ENCODE assay signal across 8 cellular contexts in genomic region chr10:1048732-1049424, GRCh38. TPM values are rescaled to one million over a fixed set of nuclear protein-coding genes. Genes with fewer than 3 reads are reported as not detected.
DNase-seq lines count a peak whose midpoint lies in the region; ATAC-seq, FAIRE-seq and TF ChIP-seq lines count a peak whose summit lies in the region.

IDI1 (minus strand) TSS chr10:1049119; CDS start chr10:1049003, 116 bp downstream.

- intact Hi-C loops in esophagus muscularis mucosa (cut with DNase I), result no loop called here

- DNase-seq in GM23248 (peak; percentile 100), Karpas-422 (peak; percentile 100), RCC 7860 (ENCODE audit: low spot score) (peak; percentile 96), esophagus muscularis mucosa (ENCODE audit: extremely low spot score) (peak; percentile 99)
- DNase-seq in activated T-cell treated with anti-CD3 and anti-CD28 coated beads, Interleukin-2, amount 50 U/mL, for 72 hours, result peak; percentile 97 to 98
- DNase-seq in stimulated activated CD8-positive, alpha-beta memory T cell treated with anti-CD3 and anti-CD28 coated beads, Interleukin-7, amount 100 ng/mL, for 24 hours (ENCODE audit: low read depth), result peak; percentile 86

- H3K9me3 Mint-ChIP-seq in activated T-cell treated with anti-CD3 and anti-CD28 coated beads, Interleukin-2, amount 50 U/mL, for 72 hours, result no peaks in the 10 kb centered on the region

- H3K9me3 ChIP-seq in DOHH2 (ENCODE audit: control insufficient read depth, insufficient read depth, low read length), result no peaks in the 10 kb centered on the region
- no peaks in the 10 kb centered on the region for H3K9me3 ChIP-seq in GM23248 (ENCODE audit: low read depth)
- H3K9me3 ChIP-seq in Karpas-422 (ENCODE audit: low read length), result no peaks in the 10 kb centered on the region
- no peaks in the 10 kb centered on the region for H3K9me3 ChIP-seq in esophagus muscularis mucosa
- no peaks in the 10 kb centered on the region for H3K9me3 ChIP-seq in muscle layer of duodenum (ENCODE audit: control insufficient read depth in 1 of 2, low read length in 2 of 2)

- H3K4me1 ChIP-seq in DOHH2 (ENCODE audit: control insufficient read depth, low read length) (peaks cover 65% of the 10 kb centered on the region), GM23248 (ENCODE audit: insufficient read depth) (peaks cover 21% of the 10 kb centered on the region), Karpas-422 (ENCODE audit: low read length) (peaks cover 57% of the 10 kb centered on the region), esophagus muscularis mucosa (peaks cover 35 to 65% (median 50%) of the 10 kb centered on the region in 4 donors), muscle layer of duodenum (ENCODE audit: control insufficient read depth in 1 of 2, insufficient read depth in 2 of 2, low read length in 2 of 2) (peaks cover 4 to 24% of the 10 kb centered on the region in 2 donors)

- 1% methylated on average over 71 to 72 of the region's 83 CpGs for WGBS in GM23248 (ENCODE audit: low coverage in 1 of 2, low lambda C conversion rate in 2 of 2, missing lambda C conversion rate in 2 of 2), 2 experiments
- WGBS in esophagus muscularis mucosa, result 0% methylated on average over 5 of the region's 83 CpGs

- H3K4me3 Mint-ChIP-seq in activated T-cell treated with anti-CD3 and anti-CD28 coated beads, Interleukin-2, amount 50 U/mL, for 72 hours, result peak within 1 kb of the TSS; percentile 87 to 99

- peak within 1 kb of the TSS; percentile 87 for H3K4me3 ChIP-seq in DOHH2 (ENCODE audit: low read length)
- H3K4me3 ChIP-seq in GM23248, result peak within 1 kb of the TSS; percentile 91
- peak within 1 kb of the TSS; percentile 98 for H3K4me3 ChIP-seq in Karpas-422 (ENCODE audit: low read length)
- H3K4me3 ChIP-seq in esophagus muscularis mucosa, result peak within 1 kb of the TSS; percentile 69 to 83 (median 78)
- H3K4me3 ChIP-seq in muscle layer of duodenum (ENCODE audit: low read depth in 1 of 2, low read length in 2 of 2), result peak within 1 kb of the TSS; percentile 80 to 87

- TF ChIP-seq CTCF in DOHH2 (IDR thresholded peaks at IDR 0.05; ENCODE audit: low read depth, low read length, poor library complexity, severe bottlenecking), result no peak
- no peak for TF ChIP-seq CTCF in esophagus muscularis mucosa (IDR thresholded peaks at IDR 0.05)

- ATAC-seq in activated T-cell treated with anti-CD3 and anti-CD28 coated beads, Interleukin-2, amount 50 U/mL, for 72 hours (replicated peaks in 1 of 2), result peak; percentile 84 to 86

- H4K20me1 ChIP-seq in DOHH2 (ENCODE audit: control insufficient read depth, insufficient read depth, low read depth, low read length) (peaks cover 40% of the 10 kb centered on the region), GM23248 (ENCODE audit: insufficient read depth) (no peaks in the 10 kb centered on the region; the same call in 1 of the 2 replicates), Karpas-422 (ENCODE audit: insufficient read depth, low read depth, low read length) (peaks cover 33% of the 10 kb centered on the region)

- peaks cover 58% of the 10 kb centered on the region for H3F3A ChIP-seq in DOHH2 (ENCODE audit: control insufficient read depth, insufficient read depth)
- H3F3A ChIP-seq in GM23248 (ENCODE audit: insufficient read depth), result peaks cover 22% of the 10 kb centered on the region

- peak; percentile 80 for TF ChIP-seq POLR2A in esophagus muscularis mucosa (IDR thresholded peaks at IDR 0.05; ENCODE audit: low read depth)

- H2AFZ ChIP-seq in GM23248 (peak within 1 kb of the TSS; percentile 78), Karpas-422 (ENCODE audit: low read length) (no peak within 1 kb of the TSS)

- TF ChIP-seq EP300 in esophagus muscularis mucosa (IDR thresholded peaks at IDR 0.05), result no peak

- no peaks in the 10 kb centered on the region for H3K27me3 ChIP-seq in DOHH2 (ENCODE audit: control insufficient read depth, low read length)
- H3K27me3 ChIP-seq in GM23248 (replicated peaks; ENCODE audit: insufficient read depth), result no peaks in the 10 kb centered on the region
- no peaks in the 10 kb centered on the region for H3K27me3 ChIP-seq in Karpas-422 (ENCODE audit: low read length)
- no peaks in the 10 kb centered on the region for H3K27me3 ChIP-seq in esophagus muscularis mucosa
- no peaks in the 10 kb centered on the region for H3K27me3 ChIP-seq in muscle layer of duodenum (ENCODE audit: low read depth, low read length)

- H3K36me3 ChIP-seq in DOHH2 (ENCODE audit: control insufficient read depth, low read length) (peaks cover 80% of the 10 kb centered on the region), GM23248 (ENCODE audit: low read depth) (0 out of 2 replicates have a peak, but pooled peaks cover 9% of the 10 kb centered on the region), Karpas-422 (ENCODE audit: insufficient read depth, low read length) (peaks cover 36% of the 10 kb centered on the region), esophagus muscularis mucosa (peaks cover 0 to 28% (median 22%) of the 10 kb centered on the region in 4 donors), muscle layer of duodenum (ENCODE audit: control insufficient read depth in 1 of 2, insufficient read depth in 2 of 2, low read length in 2 of 2) (peaks cover 4 to 7% of the 10 kb centered on the region in 2 donors)

- H3K4me1 Mint-ChIP-seq in activated T-cell treated with anti-CD3 and anti-CD28 coated beads, Interleukin-2, amount 50 U/mL, for 72 hours (ENCODE audit: low read depth), result peaks cover 73% of the 10 kb centered on the region

- H3K27ac ChIP-seq in DOHH2 (ENCODE audit: low read depth, low read length), result peak within 1 kb of the TSS; percentile 87
- H3K27ac ChIP-seq in GM23248, result peak within 1 kb of the TSS; percentile 97
- H3K27ac ChIP-seq in Karpas-422 (ENCODE audit: low read length), result peak within 1 kb of the TSS; percentile 89
- H3K27ac ChIP-seq in esophagus muscularis mucosa (replicated peaks in 1 of 4), result peak within 1 kb of the TSS; percentile 96 to 98 (median 98)
- peak within 1 kb of the TSS; percentile 94 for H3K27ac ChIP-seq in muscle layer of duodenum (ENCODE audit: low read length)

- H3K9me2 ChIP-seq in DOHH2 (replicated peaks; ENCODE audit: control insufficient read depth, low read length) (no peaks in the 10 kb centered on the region), GM23248 (ENCODE audit: insufficient read depth) (no peaks in the 10 kb centered on the region), Karpas-422 (replicated peaks; ENCODE audit: insufficient read depth, low read length) (no peaks in the 10 kb centered on the region)

- in situ Hi-C loops in GM23248 (cut with MboI), result no loop called here

- peak within 1 kb of the TSS; percentile 98 for H3K27ac Mint-ChIP-seq in activated T-cell treated with anti-CD3 and anti-CD28 coated beads, Interleukin-2, amount 50 U/mL, for 72 hours

- H3K79me2 ChIP-seq in DOHH2 (ENCODE audit: control insufficient read depth, low read length) (peaks cover 85% of the 10 kb centered on the region), GM23248 (ENCODE audit: insufficient read depth) (peaks cover 81% of the 10 kb centered on the region), Karpas-422 (ENCODE audit: low read length) (peaks cover 74% of the 10 kb centered on the region)

- no peaks in the 10 kb centered on the region for H3K27me3 Mint-ChIP-seq in activated T-cell treated with anti-CD3 and anti-CD28 coated beads, Interleukin-2, amount 50 U/mL, for 72 hours (ENCODE audit: low read depth)

- peak; percentile 32 for FAIRE-seq in RCC 7860 (lab: Jason Lieb, UNC)

- H3K4me2 ChIP-seq in DOHH2 (ENCODE audit: low read length), result peak within 1 kb of the TSS; percentile 75
- H3K4me2 ChIP-seq in GM23248 (ENCODE audit: unreplicated experiment), result peak within 1 kb of the TSS; percentile 94
- peak within 1 kb of the TSS; percentile 98 for H3K4me2 ChIP-seq in Karpas-422 (ENCODE audit: low read depth, low read length, poor library complexity, severe bottlenecking)

- H3K9ac ChIP-seq in GM23248, result peak within 1 kb of the TSS; percentile 96
- peak within 1 kb of the TSS; percentile 95 for H3K9ac ChIP-seq in Karpas-422 (ENCODE audit: low read length)

- peaks cover 0 to 18% of the 10 kb centered on the region in 2 donors for H3K36me3 Mint-ChIP-seq in activated T-cell treated with anti-CD3 and anti-CD28 coated beads, Interleukin-2, amount 50 U/mL, for 72 hours (ENCODE audit: insufficient read depth in 2 of 2)

RNA-seq across cellular contexts. Expression of gene IDI1, which starts in this region (rescaled TPM):
- total RNA-seq in GM23248 (2014; rRNA removed; shearing (Covaris generic)), result 33.7 and 41.9 TPM in 2 replicates
- 41.6 and 42.9 TPM in 2 replicates for polyA plus RNA-seq in GM23248 (2016; fragmentation: Nextera tagmentation; extraction: Ambion mirVana)
- total RNA-seq in Karpas-422 (2014; rRNA removed; shearing (Covaris generic); ENCODE audit: low replicate concordance), result 129 and 150 TPM in 2 replicates
- total RNA-seq in activated T-cell treated with anti-CD3 and anti-CD28 coated beads, Interleukin-2, amount 50 U/mL, for 72 hours, result 10 to 100 TPM; 37.4 to 46.7 TPM
- 10 to 100 TPM; 16.8 to 33.3 (median 23.4) TPM for total RNA-seq in esophagus muscularis mucosa

Comparison
In these comparisons a context has a peak if more than half of its experiments do, and no peak if none do; other contexts are left out.
1. Peak in every context shown above with its lines: DNase-seq, ATAC-seq, H3K4me3 ChIP-seq and H3K27ac ChIP-seq.